11 cellular contexts compared by ENCODE assay signal in the genomic region with DNA sequence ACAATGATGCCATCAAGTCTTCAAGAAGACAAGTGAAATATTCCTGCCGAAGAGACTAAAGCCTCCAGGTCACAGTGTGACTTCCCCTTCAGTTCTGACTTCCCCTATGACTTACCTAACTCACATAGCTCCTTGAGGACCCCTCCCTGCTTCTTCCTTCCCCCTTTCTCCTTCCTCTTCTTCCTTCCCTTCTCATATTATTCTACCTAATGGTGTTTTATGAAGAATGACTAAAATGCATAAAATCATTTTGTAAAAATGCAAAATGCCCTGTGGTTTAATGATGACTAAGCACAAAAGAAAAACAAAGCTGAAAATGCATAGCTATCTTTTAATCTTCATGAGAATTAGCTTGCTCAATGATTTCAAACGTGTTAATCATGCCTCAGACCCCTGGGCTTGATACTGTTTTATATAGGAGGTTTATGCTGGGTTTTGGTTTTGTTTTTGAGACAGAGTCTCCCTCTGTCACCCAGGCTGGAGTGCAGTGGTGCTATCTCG. TPM values are rescaled to one million over a fixed set of nuclear protein-coding genes. Genes with fewer than 3 reads are reported as not detected.
DNase-seq lines count a peak whose midpoint lies in the region; ATAC-seq and TF ChIP-seq lines count a peak whose summit lies in the region.
"Had no signal": no experiment of that assay in that cellular context is flagged by ENCODE, and none has a peak within 500 bp of the region (broad histone marks: within the 10 kb centered on the region; RNA-seq: fewer than 3 reads in every experiment).

No MANE protein-coding gene starts in this region.

- peak overlapping the region; percentile 54 for H3K9ac ChIP-seq in SK-N-SH

- 3% methylated on average over 2 of the region's 3 CpGs for WGBS in SK-N-SH (ENCODE audit: low lambda C conversion rate)

- no peaks in the 10 kb centered on the region for H3K9me2 ChIP-seq in SK-N-SH

- peaks cover 1% of the 10 kb centered on the region for H3K27me3 Mint-ChIP-seq in activated T-cell treated with anti-CD3 and anti-CD28 coated beads, Interleukin-2, amount 50 U/mL, for 4 hours (ENCODE audit: low read depth)
- H3K27me3 Mint-ChIP-seq in activated T-cell treated with anti-CD3 and anti-CD28 coated beads, Interleukin-2, amount 50 U/mL, for 24 hours = peaks cover 9% of the 10 kb centered on the region
- no peaks in the 10 kb centered on the region for H3K27me3 Mint-ChIP-seq in stimulated activated memory B cell treated with anti-CD40 and anti-IgM and Interleukin-4, amounts not matched to agents 10 μg/mL and 1 μg/mL and 100 μg/mL, for 72 hours

- no peak for DNase-seq in activated T-cell treated with anti-CD3 and anti-CD28 coated beads, Interleukin-2, amount 50 U/mL, for 4 hours
- no peak for DNase-seq in activated T-cell treated with anti-CD3 and anti-CD28 coated beads, Interleukin-2, amount 50 U/mL, for 24 hours
- DNase-seq in SK-N-SH (no peak), foreskin keratinocyte (peak; percentile 51 to 72), NCI-H446 (lab: John Stamatoyannopoulos, UW) (no peak)
- DNase-seq: activated CD4-positive, alpha-beta T cell treated with anti-CD3 and anti-CD28 coated beads, Interleukin-2, amount 50 U/mL, for 48 hours had no signal

- H3F3A ChIP-seq in SK-N-SH (replicated peaks; ENCODE audit: insufficient read depth) = peaks cover 7% of the 10 kb centered on the region

- CTCF ChIA-PET in SK-N-SH (lab: Yijun Ruan, JAX) = interaction anchor here (1.3 to 1.4 kb wide), 2 partner anchors 32 to 36 kb away, joined by 3 to 5 read pairs; no protein-coding TSS in a partner anchor

- TF ChIP-seq CTCF in SK-N-SH (IDR thresholded peaks at IDR 0.05) = no peak
- no peak for TF ChIP-seq CTCF in foreskin keratinocyte (conservative IDR thresholded peaks at IDR 0.05)

- H3K36me3 ChIP-seq in SK-N-SH (replicated peaks in 1 of 2; ENCODE audit: control insufficient read depth in 1 of 2, insufficient read depth in 2 of 2, low read length in 1 of 2) = no peaks in the 10 kb centered on the region
- H3K36me3 ChIP-seq: cardiac muscle cell had no signal

- no peak overlapping the region for H3K4me3 ChIP-seq in SK-N-SH (ENCODE audit: low read depth in 2 of 2, low read length in 1 of 2)
- H3K4me3 ChIP-seq: cardiac muscle cell had no signal

- H3K4me1 Mint-ChIP-seq in activated T-cell treated with anti-CD3 and anti-CD28 coated beads, Interleukin-2, amount 50 U/mL, for 4 hours (ENCODE audit: low read depth) = no peaks in the 10 kb centered on the region
- H3K4me1 Mint-ChIP-seq in activated T-cell treated with anti-CD3 and anti-CD28 coated beads, Interleukin-2, amount 50 U/mL, for 24 hours (ENCODE audit: low read depth) = no peaks in the 10 kb centered on the region
- H3K4me1 Mint-ChIP-seq in stimulated activated memory B cell treated with anti-CD40 and anti-IgM and Interleukin-4, amounts not matched to agents 10 μg/mL and 1 μg/mL and 100 μg/mL, for 72 hours = peaks cover 12% of the 10 kb centered on the region

- no peak overlapping the region for H3K4me3 Mint-ChIP-seq in activated T-cell treated with anti-CD3 and anti-CD28 coated beads, Interleukin-2, amount 50 U/mL, for 4 hours
- H3K4me3 Mint-ChIP-seq in activated T-cell treated with anti-CD3 and anti-CD28 coated beads, Interleukin-2, amount 50 U/mL, for 24 hours = no peak overlapping the region
- H3K4me3 Mint-ChIP-seq in stimulated activated memory B cell treated with anti-CD40 and anti-IgM and Interleukin-4, amounts not matched to agents 10 μg/mL and 1 μg/mL and 100 μg/mL, for 72 hours = no peak overlapping the region

- POLR2A ChIA-PET in SK-N-SH (lab: Yijun Ruan, JAX) = no interaction called here

- H3K4me1 ChIP-seq in SK-N-SH (ENCODE audit: control insufficient read depth in 1 of 2, insufficient read depth in 2 of 2, low read depth in 1 of 2, low read length in 1 of 2) = peaks cover 0 to 19% of the 10 kb centered on the region in 2 experiments; a peak in 3 of 4 replicates
- peaks cover 10% of the 10 kb centered on the region for H3K4me1 ChIP-seq in foreskin keratinocyte

- peaks cover 8% of the 10 kb centered on the region for H3K9me3 Mint-ChIP-seq in activated T-cell treated with anti-CD3 and anti-CD28 coated beads, Interleukin-2, amount 50 U/mL, for 4 hours
- peaks cover 15% of the 10 kb centered on the region for H3K9me3 Mint-ChIP-seq in activated T-cell treated with anti-CD3 and anti-CD28 coated beads, Interleukin-2, amount 50 U/mL, for 24 hours
- H3K9me3 Mint-ChIP-seq in stimulated activated memory B cell treated with anti-CD40 and anti-IgM and Interleukin-4, amounts not matched to agents 10 μg/mL and 1 μg/mL and 100 μg/mL, for 72 hours = peaks cover 16% of the 10 kb centered on the region

- peak overlapping the region; percentile 34; the same call in 1 of the 2 replicates for H2AFZ ChIP-seq in SK-N-SH (ENCODE audit: low read depth)

- peak overlapping the region; percentile 34 for H3K4me2 ChIP-seq in SK-N-SH

- peak; percentile 25 to 27 for ATAC-seq in activated T-cell treated with anti-CD3 and anti-CD28 coated beads, Interleukin-2, amount 50 U/mL, for 4 hours
- ATAC-seq in foreskin keratinocyte = peak; percentile 65
- peak; percentile 50 for ATAC-seq in stimulated activated memory B cell treated with anti-CD40 and anti-IgM and Interleukin-4, amounts not matched to agents 10 μg/mL and 1 μg/mL and 100 μg/mL, for 72 hours
- ATAC-seq in HG02973 (IDR thresholded peaks at IDR 0.05; ENCODE audit: unreplicated experiment) = no peak
- ATAC-seq in GM21528 (IDR thresholded peaks at IDR 0.05; ENCODE audit: low FRiP score, unreplicated experiment) = no peak

- no peaks in the 10 kb centered on the region for H3K9me3 ChIP-seq in SK-N-SH

- H3K27ac ChIP-seq in SK-N-SH (ENCODE audit: low read depth in 2 of 2, low read length in 1 of 2) (peak overlapping the region in 1 of 2 experiments; percentile 79; a peak in 2 of 4 replicates), foreskin keratinocyte (peak overlapping the region; percentile 58)
- H3K27ac ChIP-seq: cardiac muscle cell had no signal

- no peaks in the 10 kb centered on the region for H3K79me2 ChIP-seq in SK-N-SH (ENCODE audit: insufficient read depth)

- peak in 1 of 2 experiments; percentile 67; a peak in 1 of 4 replicates for TF ChIP-seq EP300 in SK-N-SH (IDR thresholded peaks at IDR 0.05; ENCODE audit: borderline replicate concordance in 1 of 2, low read depth in 1 of 2, low read length in 1 of 2)

- no peak overlapping the region for H3K27ac Mint-ChIP-seq in activated T-cell treated with anti-CD3 and anti-CD28 coated beads, Interleukin-2, amount 50 U/mL, for 24 hours
- no peak overlapping the region for H3K27ac Mint-ChIP-seq in stimulated activated memory B cell treated with anti-CD40 and anti-IgM and Interleukin-4, amounts not matched to agents 10 μg/mL and 1 μg/mL and 100 μg/mL, for 72 hours

- H3K36me3 Mint-ChIP-seq in activated T-cell treated with anti-CD3 and anti-CD28 coated beads, Interleukin-2, amount 50 U/mL, for 4 hours (ENCODE audit: insufficient read depth) = peaks cover 2% of the 10 kb centered on the region
- H3K36me3 Mint-ChIP-seq in activated T-cell treated with anti-CD3 and anti-CD28 coated beads, Interleukin-2, amount 50 U/mL, for 24 hours (ENCODE audit: low read depth) = no peaks in the 10 kb centered on the region
- no peaks in the 10 kb centered on the region for H3K36me3 Mint-ChIP-seq in stimulated activated memory B cell treated with anti-CD40 and anti-IgM and Interleukin-4, amounts not matched to agents 10 μg/mL and 1 μg/mL and 100 μg/mL, for 72 hours

- no peak for TF ChIP-seq RAD21 in SK-N-SH (IDR thresholded peaks at IDR 0.05; ENCODE audit: low read length)

- H4K20me1 ChIP-seq in SK-N-SH (ENCODE audit: insufficient read depth) = no peaks in the 10 kb centered on the region

- H3K27me3 ChIP-seq in SK-N-SH (ENCODE audit: insufficient read depth) = no peaks in the 10 kb centered on the region
- no peaks in the 10 kb centered on the region for H3K27me3 ChIP-seq in foreskin keratinocyte
- H3K27me3 ChIP-seq: cardiac muscle cell had no signal

TF ChIP-seq in SK-N-SH, 30 proteins besides CTCF, POLR2A, EP300 and RAD21:
- TF ChIP-seq, protein P1, sequence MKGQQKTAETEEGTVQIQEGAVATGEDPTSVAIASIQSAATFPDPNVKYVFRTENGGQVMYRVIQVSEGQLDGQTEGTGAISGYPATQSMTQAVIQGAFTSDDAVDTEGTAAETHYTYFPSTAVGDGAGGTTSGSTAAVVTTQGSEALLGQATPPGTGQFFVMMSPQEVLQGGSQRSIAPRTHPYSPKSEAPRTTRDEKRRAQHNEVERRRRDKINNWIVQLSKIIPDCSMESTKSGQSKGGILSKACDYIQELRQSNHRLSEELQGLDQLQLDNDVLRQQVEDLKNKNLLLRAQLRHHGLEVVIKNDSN (IDR thresholded peaks at IDR 0.05; ENCODE audit: borderline replicate concordance, low read depth) = no peak
- TF ChIP-seq RCOR1 (IDR thresholded peaks at IDR 0.05; ENCODE audit: low read length) (no peak), RXRA (IDR thresholded peaks at IDR 0.05; ENCODE audit: borderline replicate concordance, low read depth) (no peak; the same call in 1 of the 2 replicates), EZH2phosphoT487 (IDR thresholded peaks at IDR 0.05; ENCODE audit: borderline replicate concordance, low read depth) (no peak), FOSL2 (IDR thresholded peaks at IDR 0.05; ENCODE audit: borderline replicate concordance, low read depth) (peak; percentile 78), RFX5 (IDR thresholded peaks at IDR 0.05; ENCODE audit: low read length) (no peak), TEAD4 (IDR thresholded peaks at IDR 0.05; ENCODE audit: borderline replicate concordance, insufficient read depth) (peak; percentile 47; the same call in 1 of the 2 replicates), TCF12 (IDR thresholded peaks at IDR 0.05) (peak; percentile 55), NFIC (IDR thresholded peaks at IDR 0.05; ENCODE audit: borderline replicate concordance) (0 out of 2 replicates have a peak, but pooled peaks have one; percentile 26), CHD2 (IDR thresholded peaks at IDR 0.05; ENCODE audit: low read length, partially characterized antibody) (no peak), JUND (IDR thresholded peaks at IDR 0.05) (peak; percentile 78)

RNA-seq across cellular contexts. Expression of a gene that starts 26.1 kb away (rescaled TPM):
- 1 to 10 TPM in 2 of 3 donors, under 1 TPM in 1; 0.92 to 1.3 (median 1.0) TPM for total RNA-seq in activated T-cell treated with anti-CD3 and anti-CD28 coated beads, Interleukin-2, amount 50 U/mL, for 4 hours
- 0.08 and 0.10 TPM in 2 replicates for polyA plus RNA-seq in SK-N-SH (2012; rRNA removed)
- 0.18 and 0.81 TPM in 2 replicates for polyA plus RNA-seq in SK-N-SH (2012; cell fraction: cytosol; rRNA removed)
- not detected in 2 replicates for polyA plus RNA-seq in SK-N-SH (2012; cell fraction: nucleus; rRNA removed)
- not detected in 2 replicates for total RNA-seq in foreskin keratinocyte
- not detected in 2 replicates for polyA plus RNA-seq in foreskin keratinocyte
- total RNA-seq: A673, cardiac muscle cell had no signal

Comparison
In these comparisons a context has a peak if more than half of its experiments do, and no peak if none do; other contexts are left out.
1. ATAC-seq: peak in activated T-cell treated with anti-CD3 and anti-CD28 coated beads, Interleukin-2, amount 50 U/mL, for 4 hours (2 of 2), foreskin keratinocyte (single experiment) and stimulated activated memory B cell treated with anti-CD40 and anti-IgM and Interleukin-4, amounts not matched to agents 10 μg/mL and 1 μg/mL and 100 μg/mL, for 72 hours (single experiment); none in HG02973 (single experiment) and GM21528 (single experiment).
2. DNase-seq: peak in foreskin keratinocyte (2 of 2); none in activated T-cell treated with anti-CD3 and anti-CD28 coated beads, Interleukin-2, amount 50 U/mL, for 4 hours (single experiment), activated T-cell treated with anti-CD3 and anti-CD28 coated beads, Interleukin-2, amount 50 U/mL, for 24 hours (single experiment), SK-N-SH (single experiment) and NCI-H446 (0 of 2).